ENCODE assay signal across 1 cellular context in genomic region chr3:17359911-17360310, GRCh38.
TF ChIP-seq lines count a peak whose summit lies in the region.

No MANE protein-coding gene starts in this region.

TF ChIP-seq in IMR-90, 13 proteins besides CTCF, POLR2A, EP300 and RAD21 (continued from another document):
- TF ChIP-seq CEBPB (IDR thresholded peaks at IDR 0.05; ENCODE audit: low read depth, low read length) (no peak), MAFK (IDR thresholded peaks at IDR 0.05; ENCODE audit: low read depth, low read length) (no peak), MXI1 (IDR thresholded peaks at IDR 0.05; ENCODE audit: borderline replicate concordance, low read depth, low read length) (no peak), FOS (IDR thresholded peaks at IDR 0.05; ENCODE audit: low read depth, low read length) (no peak), RCOR1 (IDR thresholded peaks at IDR 0.05; ENCODE audit: insufficient replicate concordance, low read length) (no peak)
